In the genomic region with DNA sequence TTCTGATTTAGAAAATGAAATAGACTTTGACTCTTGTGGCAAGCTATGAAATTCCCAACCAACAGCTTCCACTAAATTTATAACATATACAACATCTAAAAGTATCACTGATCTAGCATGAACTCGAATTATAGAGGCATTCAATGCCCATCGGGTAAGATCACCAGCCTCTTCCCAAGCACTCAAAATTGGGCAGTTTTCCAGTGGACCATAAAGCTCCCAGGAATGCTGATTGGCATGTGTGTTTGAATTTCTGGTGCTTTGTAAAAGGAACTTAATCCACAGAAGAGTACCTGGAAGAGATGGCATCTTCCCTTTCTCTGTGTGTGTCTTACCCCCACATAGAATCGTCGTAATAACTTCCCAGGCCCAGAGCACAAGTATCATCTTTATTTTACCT, we compare ENCODE assay signal across 20 cellular contexts. TPM values are rescaled to one million over a fixed set of nuclear protein-coding genes. Genes with fewer than 3 reads are reported as not detected.
DNase-seq lines count a peak whose midpoint lies in the region; ATAC-seq and TF ChIP-seq lines count a peak whose summit lies in the region.
"Had no signal": no experiment of that assay in that cellular context is flagged by ENCODE, and none has a peak within 500 bp of the region (broad histone marks: within the 10 kb centered on the region; RNA-seq: fewer than 3 reads in every experiment).

No MANE protein-coding gene starts in this region.

- H3K27me3 ChIP-seq in adipocyte (replicated peaks; ENCODE audit: control insufficient read depth, insufficient read depth, low read length): no peaks in the 10 kb centered on the region

- no peaks in the 10 kb centered on the region for H3K27me3 Mint-ChIP-seq in osteocyte (ENCODE audit: unreplicated experiment)
- H3K27me3 Mint-ChIP-seq: CD4-positive, alpha-beta T cell; IgD-negative memory B cell had no signal

- TF ChIP-seq CTCF in osteocyte (IDR thresholded peaks at IDR 0.05): no peak

- no peak overlapping the region for H3K4me3 Mint-ChIP-seq in osteocyte (ENCODE audit: unreplicated experiment)
- H3K4me3 Mint-ChIP-seq: CD4-positive, alpha-beta T cell; IgD-negative memory B cell had no signal

- peak overlapping the region; percentile 82 for H3K27ac Mint-ChIP-seq in osteocyte (ENCODE audit: unreplicated experiment)
- H3K27ac Mint-ChIP-seq: CD4-positive, alpha-beta T cell; IgD-negative memory B cell had no signal

- no peaks in the 10 kb centered on the region for H3K36me3 Mint-ChIP-seq in osteocyte (ENCODE audit: unreplicated experiment)
- H3K36me3 Mint-ChIP-seq: IgD-negative memory B cell had no signal

- no peaks in the 10 kb centered on the region for H3K9me3 ChIP-seq in adipocyte (ENCODE audit: control insufficient read depth, low read length)

- no peak overlapping the region for H3K9ac ChIP-seq in adipocyte (ENCODE audit: low read length)

- no peak for ATAC-seq in HG03571 (IDR thresholded peaks at IDR 0.05; ENCODE audit: unreplicated experiment)

- peaks cover 6% of the 10 kb centered on the region for H3K4me1 ChIP-seq in adipocyte (ENCODE audit: control insufficient read depth, insufficient read depth, low read length)

- H3K4me3 ChIP-seq in adipocyte (ENCODE audit: low read length): no peak overlapping the region

- H3K36me3 ChIP-seq in adipocyte (ENCODE audit: control insufficient read depth, insufficient read depth, low read length, severe bottlenecking): no peaks in the 10 kb centered on the region

- DNase-seq in EH (ENCODE audit: low read depth): peak; percentile 68
- DNase-seq in M059J (ENCODE audit: low read depth): peak; percentile 68
- DNase-seq in adipocyte (ENCODE audit: low read depth): peak; percentile 53
- no peak for DNase-seq in osteocyte (ENCODE audit: extremely low spot score, unreplicated experiment)
- DNase-seq in NCI-H345 (lab: John Stamatoyannopoulos, UW): no peak
- DNase-seq in NCI-H69 (lab: John Stamatoyannopoulos, UW): no peak
- DNase-seq: CD4-positive, alpha-beta T cell; COR-L47; DMS79; GOT3; HCEC 1CT; NCI-H1417; NCI-H1694 treated with DMSO at 0.1 percent for 48 hours; NCI-H510A treated with DMSO at 0.1 percent for 48 hours; NCI-H82; RPMI8226; SHP77 had no signal

- H3K9me3 Mint-ChIP-seq in osteocyte (ENCODE audit: unreplicated experiment): no peaks in the 10 kb centered on the region
- H3K9me3 Mint-ChIP-seq: CD4-positive, alpha-beta T cell; IgD-negative memory B cell had no signal

- H3K4me1 Mint-ChIP-seq in osteocyte (ENCODE audit: unreplicated experiment): peaks cover 35% of the 10 kb centered on the region

RNA-seq across cellular contexts. Expression of gene LRTM1, which starts 10.0 kb away (rescaled TPM):
- not detected in 2 replicates for total RNA-seq in M059J (2014; rRNA removed; shearing (Covaris generic))
- total RNA-seq in osteocyte: not detected in 2 replicates
- total RNA-seq: A673; CD4-positive, alpha-beta T cell had no signal

Comparison
In these comparisons a context has a peak if more than half of its experiments do, and no peak if none do; other contexts are left out.
1. DNase-seq: peak in EH (single experiment), M059J (single experiment) and adipocyte (single experiment); none in osteocyte (single experiment), NCI-H345 (single experiment) and NCI-H69 (single experiment).